Comparison of ENCODE assay signal across 1 cellular context in genomic region chr4:2241410-2242353, GRCh38.
TF ChIP-seq lines count a peak whose summit lies in the region.

HAUS3 (minus strand) TSS chr4:2242121; CDS start chr4:2240946, 1,175 bp downstream.
POLN (minus strand) TSS chr4:2242121; CDS start chr4:2229231, 12,890 bp downstream.

TF ChIP-seq in GM12878, 131 proteins besides CTCF, POLR2A, EP300 and RAD21 (continued from another document):
- TF ChIP-seq ZNF687 (IDR thresholded peaks at IDR 0.05) (peak; percentile 57; the same call in 1 of the 2 replicates), RB1 (IDR thresholded peaks at IDR 0.05; ENCODE audit: borderline replicate concordance) (peak; percentile 25; the same call in 1 of the 2 replicates), RELA (IDR thresholded peaks at IDR 0.05; ENCODE audit: borderline replicate concordance, partially characterized antibody) (no peak), JUND (IDR thresholded peaks at IDR 0.05; ENCODE audit: low read depth, low read length) (no peak), IRF3 (IDR thresholded peaks at IDR 0.05) (no peak), SIX5 (IDR thresholded peaks at IDR 0.05; ENCODE audit: low read depth, low read length, severe bottlenecking) (peak; percentile 28), CHD2 (IDR thresholded peaks at IDR 0.05; ENCODE audit: borderline replicate concordance, low read depth, low read length) (peak; percentile 52; the same call in 1 of the 2 replicates), MXI1 (IDR thresholded peaks at IDR 0.05; ENCODE audit: low read depth, low read length) (peak; percentile 89), NKRF (conservative IDR thresholded peaks at IDR 0.05) (peak; percentile 98), ATF2 (IDR thresholded peaks at IDR 0.05; ENCODE audit: low read length) (no peak), MEF2A (IDR thresholded peaks at IDR 0.05; ENCODE audit: insufficient read depth, low read depth, low read length) (no peak), NR2C2 (IDR thresholded peaks at IDR 0.05; ENCODE audit: borderline replicate concordance, control insufficient read depth, insufficient read length, low read depth) (no peak), IKZF1 (conservative IDR thresholded peaks at IDR 0.05) (peak; percentile 87; the same call in 1 of the 2 replicates), FOXK2 (IDR thresholded peaks at IDR 0.05) (no peak), IKZF2 (IDR thresholded peaks at IDR 0.05) (no peak), CBX3 (IDR thresholded peaks at IDR 0.05; ENCODE audit: borderline replicate concordance, low read depth) (no peak), CEBPZ (IDR thresholded peaks at IDR 0.05; ENCODE audit: low read depth, low read length) (no peak), MAX (IDR thresholded peaks at IDR 0.05; ENCODE audit: low read depth, low read length) (peak; percentile 47)
